3 cellular contexts compared by ENCODE assay signal in genomic region chr4:114590360-114590759, GRCh38. TPM values are rescaled to one million over a fixed set of nuclear protein-coding genes. Genes with fewer than 3 reads are reported as not detected.
"Had no signal": no experiment of that assay in that cellular context is flagged by ENCODE, and none has a peak within 500 bp of the region (broad histone marks: within the 10 kb centered on the region; RNA-seq: fewer than 3 reads in every experiment).

No MANE protein-coding gene starts in this region.

RNA-seq across cellular contexts. Expression of gene UGT8, which starts 8.2 kb away (rescaled TPM):
- total RNA-seq: HepG2, HT1080, IMR-90 had no signal
